ENCODE assay signal across 20 cellular contexts in genomic region chr3:176776622-176777021, GRCh38.
"Had no signal": no experiment of that assay in that cellular context is flagged by ENCODE, and none has a peak within 500 bp of the region (broad histone marks: within the 10 kb centered on the region; RNA-seq: fewer than 3 reads in every experiment).

No MANE protein-coding gene starts in this region.

- H3K27me3 ChIP-seq: ascending aorta, breast epithelium, esophagus squamous epithelium had no signal

- H3K9me3 ChIP-seq: breast epithelium, esophagus squamous epithelium had no signal

- H3K27ac ChIP-seq: ascending aorta, breast epithelium, esophagus squamous epithelium, WERI-Rb-1 had no signal

- H3K4me3 ChIP-seq: ascending aorta, breast epithelium, esophagus squamous epithelium had no signal

- H3K4me1 ChIP-seq: ascending aorta, breast epithelium, esophagus squamous epithelium had no signal

- DNase-seq: activated CD4-positive, alpha-beta memory T cell treated with anti-CD3 and anti-CD28 coated beads for 36 hours; activated CD8-positive, alpha-beta memory T cell treated with anti-CD3 and anti-CD28 coated beads, Interleukin-2, amount 10 ng/mL, durations not matched to agents 7 days and 5 days; activated naive CD4-positive, alpha-beta T cell treated with anti-CD3 and anti-CD28 coated beads, Interleukin-2, amount 10 ng/mL, durations not matched to agents 7 days and 5 days; activated T-cell treated with anti-CD3 and anti-CD28 coated beads, Interleukin-2, amount 50 U/mL, for 24 hours; cerebellar nuclear complex; effector CD8-positive, alpha-beta T cell; esophagus squamous epithelium; glutamatergic neuron; immature natural killer cell; mesenchymal stem cell; natural killer cell; right cardiac atrium; small intestine; stimulated activated CD4-positive, alpha-beta T cell treated with anti-CD3 and anti-CD28 coated beads, Interleukin-4, amount 100 ng/mL, for 4 hours; stimulated activated CD8-positive, alpha-beta memory T cell treated with anti-CD3 and anti-CD28 coated beads, Interleukin-4, amount 100 ng/mL, for 48 hours; stimulated activated naive CD8-positive, alpha-beta T cell treated with anti-CD3 and anti-CD28 coated beads, Interleukin-15, Interleukin-2, amounts not matched to agents 100 U/mL and 50 U/mL, for 24 hours; trophoblast cell; WERI-Rb-1 had no signal

- ATAC-seq: activated CD8-positive, alpha-beta memory T cell treated with anti-CD3 and anti-CD28 coated beads, Interleukin-2, amount 10 ng/mL, durations not matched to agents 7 days and 5 days; natural killer cell; right cardiac atrium; stimulated activated naive CD8-positive, alpha-beta T cell treated with anti-CD3 and anti-CD28 coated beads, Interleukin-15, Interleukin-2, amounts not matched to agents 100 U/mL and 50 U/mL, for 24 hours had no signal

- H3K36me3 ChIP-seq: ascending aorta, breast epithelium, esophagus squamous epithelium, WERI-Rb-1 had no signal
